Comparison of ENCODE assay signal across 8 cellular contexts in genomic region chr4:173522874-173523395, GRCh38. TPM values are rescaled to one million over a fixed set of nuclear protein-coding genes. Genes with fewer than 3 reads are reported as not detected.
A peak's percentile ranks its signal among the peaks of the same experiment; 100 is the strongest.
DNase-seq lines count a peak whose midpoint lies in the region; ATAC-seq, FAIRE-seq and TF ChIP-seq lines count a peak whose summit lies in the region.
"Had no signal": no experiment of that assay in that cellular context is flagged by ENCODE, and none has a peak within 500 bp of the region (broad histone marks: within the 10 kb centered on the region; RNA-seq: fewer than 3 reads in every experiment).

No MANE protein-coding gene starts in this region.

- peak; percentile 1 for ATAC-seq in body of pancreas
- ATAC-seq in GM21717 (IDR thresholded peaks at IDR 0.05; ENCODE audit: unreplicated experiment), result no peak

- peak overlapping the region; percentile 45 for H3K4me3 ChIP-seq in HUES48 (ENCODE audit: low read depth, low read length)
- no peak overlapping the region for H3K4me3 ChIP-seq in body of pancreas
- peak overlapping the region in 1 of 3 experiments; percentile 45 for H3K4me3 ChIP-seq in keratinocyte (ENCODE audit: control insufficient read depth in 2 of 3, extremely low read depth in 1 of 3, insufficient read depth in 2 of 3, low read depth in 1 of 3, low read length in 3 of 3)
- H3K4me3 ChIP-seq in smooth muscle cell, result peak overlapping the region; percentile 93

- no peak for TF ChIP-seq CTCF in body of pancreas (IDR thresholded peaks at IDR 0.05)
- TF ChIP-seq CTCF in keratinocyte (optimal IDR thresholded peaks at IDR 0.05 in 1 of 3, IDR thresholded peaks at IDR 0.05 in 1 of 3, conservative IDR thresholded peaks at IDR 0.05 in 1 of 3; ENCODE audit: extremely low read depth in 1 of 3, insufficient read depth in 2 of 3, low read length in 3 of 3), result no peak
- no peak for TF ChIP-seq CTCF in smooth muscle cell (IDR thresholded peaks at IDR 0.05; ENCODE audit: borderline replicate concordance, insufficient read depth, poor library complexity, severe bottlenecking)

- intact Hi-C loops in body of pancreas (cut with DNase I), result no loop called here

- no peaks in the 10 kb centered on the region for H3K9me1 ChIP-seq in keratinocyte (ENCODE audit: control insufficient read depth, extremely low read depth, insufficient read depth, low read length)

- H3K4me2 ChIP-seq in keratinocyte (ENCODE audit: control insufficient read depth, extremely low read depth, insufficient read depth, low read depth, low read length) (peak overlapping the region; percentile 77), smooth muscle cell (peak overlapping the region; percentile 87)

- H3K4me1 ChIP-seq in HUES48 (ENCODE audit: control insufficient read depth, insufficient read depth, low read length) (peaks cover 40% of the 10 kb centered on the region), body of pancreas (peaks cover 14% of the 10 kb centered on the region), keratinocyte (ENCODE audit: control insufficient read depth, extremely low read depth, insufficient read depth, low read length) (peaks cover 3% of the 10 kb centered on the region), smooth muscle cell (ENCODE audit: low read depth) (peaks cover 11% of the 10 kb centered on the region)

- H3K36me3 ChIP-seq in HUES48 (ENCODE audit: control insufficient read depth, insufficient read depth, low read length) (no peaks in the 10 kb centered on the region), body of pancreas (replicated peaks in 1 of 2; ENCODE audit: insufficient read depth in 1 of 2, low read depth in 2 of 2) (no peaks in the 10 kb centered on the region), keratinocyte (ENCODE audit: control insufficient read depth in 2 of 2, extremely low read depth in 1 of 2, insufficient read depth in 2 of 2, low read length in 2 of 2) (no peaks in the 10 kb centered on the region), smooth muscle cell (ENCODE audit: low read depth) (no peaks in the 10 kb centered on the region)

- H2AFZ ChIP-seq in keratinocyte (ENCODE audit: control insufficient read depth, low read length) (no peak overlapping the region), smooth muscle cell (ENCODE audit: low read depth) (no peak overlapping the region)

- H3K9me3 ChIP-seq in HUES48 (ENCODE audit: control insufficient read depth, insufficient read depth, low read length), result no peaks in the 10 kb centered on the region
- no peaks in the 10 kb centered on the region for H3K9me3 ChIP-seq in body of pancreas
- H3K9me3 ChIP-seq in keratinocyte (ENCODE audit: control insufficient read depth, low read depth, low read length), result peaks cover 10% of the 10 kb centered on the region
- no peaks in the 10 kb centered on the region for H3K9me3 ChIP-seq in smooth muscle cell (replicated peaks; ENCODE audit: low read depth)

- TF ChIP-seq POLR2A in body of pancreas (IDR thresholded peaks at IDR 0.05), result no peak

- H4K20me1 ChIP-seq in keratinocyte (ENCODE audit: control insufficient read depth, extremely low read depth, insufficient read depth, low read length) (no peaks in the 10 kb centered on the region), smooth muscle cell (ENCODE audit: low read depth) (peaks cover 30% of the 10 kb centered on the region)

- no peak overlapping the region for H3K27ac ChIP-seq in HUES48 (ENCODE audit: low read depth, low read length)
- peak overlapping the region in 3 of 4 donors; percentile 5 to 67 (median 14) for H3K27ac ChIP-seq in body of pancreas
- no peak overlapping the region for H3K27ac ChIP-seq in keratinocyte (ENCODE audit: control insufficient read depth, insufficient read depth, low read length)
- peak overlapping the region; percentile 97 for H3K27ac ChIP-seq in smooth muscle cell (ENCODE audit: low read depth)

- 24 to 40% methylated on average over 19 to 24 of the region's 24 CpGs for WGBS in body of pancreas, 2 donors
- under 1% methylated on average over 24 of the region's 24 CpGs for WGBS in smooth muscle cell (ENCODE audit: low lambda C conversion rate)

- dilution Hi-C loops in keratinocyte (cut with MboI; ENCODE audit: extremely low pct_ligation_motif_present, low sequenced_read_pairs), result no loop called here

- DNase-seq in body of pancreas (no peak), keratinocyte (ENCODE audit: low read depth, low spot score) (no peak), smooth muscle cell (lab: John Stamatoyannopoulos, UW; ENCODE audit: unreplicated experiment) (peak; percentile 88), kidney glomerular epithelial cell (lab: John Stamatoyannopoulos, UW) (no peak), SHP77 (lab: John Stamatoyannopoulos, UW) (no peak)
- DNase-seq: activated CD4-positive, alpha-beta T cell treated with anti-CD3 and anti-CD28 coated beads for 4 hours had no signal

- no peak for FAIRE-seq in keratinocyte (lab: Jason Lieb, UNC)

- H3K79me2 ChIP-seq in keratinocyte (ENCODE audit: control insufficient read depth, insufficient read depth, low read length), result no peaks in the 10 kb centered on the region
- peaks cover 54% of the 10 kb centered on the region for H3K79me2 ChIP-seq in smooth muscle cell (ENCODE audit: low read depth)

- peaks cover 100% of the 10 kb centered on the region for H3K27me3 ChIP-seq in HUES48 (ENCODE audit: control insufficient read depth, insufficient read depth, low read length)
- H3K27me3 ChIP-seq in body of pancreas, result peaks cover 0 to 6% of the 10 kb centered on the region in 2 donors
- peaks cover 99% of the 10 kb centered on the region for H3K27me3 ChIP-seq in keratinocyte (ENCODE audit: control insufficient read depth, extremely low read depth, insufficient read depth, low read length)
- no peaks in the 10 kb centered on the region for H3K27me3 ChIP-seq in smooth muscle cell (ENCODE audit: low read depth)

- H3K9ac ChIP-seq in HUES48 (ENCODE audit: low read depth, low read length) (no peak overlapping the region), keratinocyte (ENCODE audit: control insufficient read depth, extremely low read depth, insufficient read depth, low read length) (no peak overlapping the region), smooth muscle cell (ENCODE audit: low read depth) (peak overlapping the region; percentile 63)

- H3F3A ChIP-seq in smooth muscle cell (ENCODE audit: low read depth), result peaks cover 46% of the 10 kb centered on the region

RNA-seq across cellular contexts. Expression of gene HAND2, which starts 7.1 kb away (rescaled TPM):
- total RNA-seq in body of pancreas (10 to 100 TPM in 1 of 2 donors, 1 to 10 TPM in 1; 7.3 to 11.4 TPM), smooth muscle cell (243 and 265 TPM in 2 replicates)
- polyA plus RNA-seq in keratinocyte (not detected in 3 replicates), smooth muscle cell (287 and 324 TPM in 2 replicates)
- polyA plus RNA-seq in keratinocyte (2011; ENCODE audit: low read depth), result not detected
- polyA plus RNA-seq in keratinocyte (2011; cell fraction: cytosol; rRNA removed), result not detected in 2 replicates
- polyA plus RNA-seq in keratinocyte (2011; cell fraction: nucleus; rRNA removed), result not detected in 2 replicates
- not detected in 2 replicates for polyA plus RNA-seq in keratinocyte (2012; ENCODE audit: low replicate concordance)
- not detected in 3 replicates for polyA minus RNA-seq in keratinocyte
- polyA minus RNA-seq in keratinocyte (2011; cell fraction: cytosol; rRNA and poly(A)+ RNA removed), result not detected
- not detected in 2 replicates for polyA minus RNA-seq in keratinocyte (2011; cell fraction: nucleus; rRNA and poly(A)+ RNA removed)

Comparison
In these comparisons a context has a peak if more than half of its experiments do, and no peak if none do; other contexts are left out.
1. H3K27ac ChIP-seq: peak in body of pancreas (3 of 4) and smooth muscle cell (single experiment); none in HUES48 (single experiment) and keratinocyte (single experiment).
2. H3K4me3 ChIP-seq: peak in HUES48 (single experiment) and smooth muscle cell (single experiment); none in body of pancreas (0 of 2).
3. RNA of gene HAND2, which starts 7.1 kb away (total RNA-seq): 243 to 265 TPM in smooth muscle cell; 7.3 to 11.4 TPM in body of pancreas; every median in the first group is over 10 times any median in the second.